28 cellular contexts compared by ENCODE assay signal in genomic region chr15:42214600-42214999, GRCh38. TPM values are rescaled to one million over a fixed set of nuclear protein-coding genes. Genes with fewer than 3 reads are reported as not detected.
DNase-seq lines count a peak whose midpoint lies in the region; ATAC-seq and TF ChIP-seq lines count a peak whose summit lies in the region.
"Had no signal": no experiment of that assay in that cellular context is flagged by ENCODE, and none has a peak within 500 bp of the region (broad histone marks: within the 10 kb centered on the region; RNA-seq: fewer than 3 reads in every experiment).

No MANE protein-coding gene starts in this region.

- intact Hi-C loops in activated CD4-positive, alpha-beta T cell treated with anti-CD3 and anti-CD28 coated beads for 36 hours (cut with DNase I, micrococcal nuclease): no loop called here
- intact Hi-C loops in naive thymus-derived CD4-positive, alpha-beta T cell (cut with micrococcal nuclease): no loop called here

- TF ChIP-seq CTCF in foreskin fibroblast (IDR thresholded peaks at IDR 0.05; ENCODE audit: low read depth, low read length): no peak

- H3K9me3 ChIP-seq in naive thymus-derived CD4-positive, alpha-beta T cell (ENCODE audit: control insufficient read depth in 2 of 3, low read length in 3 of 3): no peaks in the 10 kb centered on the region
- H3K9me3 ChIP-seq: BLaER1, MG63 had no signal

- no peaks in the 10 kb centered on the region for H3K4me1 ChIP-seq in naive thymus-derived CD4-positive, alpha-beta T cell (ENCODE audit: control insufficient read depth in 2 of 2, insufficient read depth in 2 of 2, low read length in 2 of 2)

- no peak overlapping the region for H3K4me3 ChIP-seq in naive thymus-derived CD4-positive, alpha-beta T cell (ENCODE audit: low read length)
- no peak overlapping the region for H3K4me3 ChIP-seq in foreskin fibroblast (ENCODE audit: low read depth in 1 of 2, low read length in 2 of 2)
- H3K4me3 ChIP-seq: BLaER1, GM23338, K562, MG63 had no signal

- no peaks in the 10 kb centered on the region for H3K9me3 Mint-ChIP-seq in activated CD4-positive, alpha-beta T cell treated with anti-CD3 and anti-CD28 coated beads for 36 hours (ENCODE audit: low read depth)
- no peaks in the 10 kb centered on the region for H3K9me3 Mint-ChIP-seq in activated CD4-positive, alpha-beta T cell treated with anti-CD3 and anti-CD28 coated beads, Interleukin-2, amount 10 ng/mL, durations not matched to agents 7 days and 5 days
- H3K9me3 Mint-ChIP-seq in stimulated activated naive CD8-positive, alpha-beta T cell treated with anti-CD3 and anti-CD28 coated beads, Interleukin-15, Interleukin-2, amounts not matched to agents 100 ng/mL and 50 ng/mL, for 24 hours: no peaks in the 10 kb centered on the region
- H3K9me3 Mint-ChIP-seq in naive thymus-derived CD4-positive, alpha-beta T cell: no peaks in the 10 kb centered on the region
- H3K9me3 Mint-ChIP-seq: CD4-positive, alpha-beta T cell; GM23338 had no signal

- H3K36me3 ChIP-seq in naive thymus-derived CD4-positive, alpha-beta T cell (ENCODE audit: control insufficient read depth in 2 of 3, insufficient read depth in 3 of 3, low read length in 3 of 3): peaks cover 9 to 59% (median 19%) of the 10 kb centered on the region in 3 experiments

- H3K27me3 ChIP-seq in naive thymus-derived CD4-positive, alpha-beta T cell (ENCODE audit: control insufficient read depth in 2 of 2, insufficient read depth in 2 of 2, low read length in 2 of 2): no peaks in the 10 kb centered on the region
- H3K27me3 ChIP-seq: BLaER1, MG63 had no signal

- H3K4me1 Mint-ChIP-seq in activated CD4-positive, alpha-beta T cell treated with anti-CD3 and anti-CD28 coated beads for 36 hours: peaks cover 26% of the 10 kb centered on the region
- H3K4me1 Mint-ChIP-seq in activated CD4-positive, alpha-beta T cell treated with anti-CD3 and anti-CD28 coated beads, Interleukin-2, amount 10 ng/mL, durations not matched to agents 7 days and 5 days: peaks cover 5% of the 10 kb centered on the region
- H3K4me1 Mint-ChIP-seq in stimulated activated naive CD8-positive, alpha-beta T cell treated with anti-CD3 and anti-CD28 coated beads, Interleukin-15, Interleukin-2, amounts not matched to agents 100 ng/mL and 50 ng/mL, for 24 hours (ENCODE audit: low read depth): peaks cover 27% of the 10 kb centered on the region
- H3K4me1 Mint-ChIP-seq in naive thymus-derived CD4-positive, alpha-beta T cell: peaks cover 0 to 6% (median 0%) of the 10 kb centered on the region in 7 donors
- H3K4me1 Mint-ChIP-seq: GM23338 had no signal

- POLR2A ChIA-PET in activated CD4-positive, alpha-beta T cell treated with anti-CD3 and anti-CD28 coated beads for 36 hours (lab: Charles Lee): no interaction called here
- POLR2A ChIA-PET in activated CD4-positive, alpha-beta T cell treated with anti-CD3 and anti-CD28 coated beads, Interleukin-2, amount 10 ng/mL, durations not matched to agents 7 days and 5 days (lab: Charles Lee): no interaction called here
- POLR2A ChIA-PET in naive thymus-derived CD4-positive, alpha-beta T cell (lab: Charles Lee): no interaction called here

- no peak overlapping the region for H3K27ac ChIP-seq in naive thymus-derived CD4-positive, alpha-beta T cell (ENCODE audit: low read depth, low read length)
- H3K27ac ChIP-seq: 22Rv1, BLaER1, HL-60 had no signal

- H3K27me3 Mint-ChIP-seq in activated CD4-positive, alpha-beta T cell treated with anti-CD3 and anti-CD28 coated beads for 36 hours: no peaks in the 10 kb centered on the region
- H3K27me3 Mint-ChIP-seq in activated CD4-positive, alpha-beta T cell treated with anti-CD3 and anti-CD28 coated beads, Interleukin-2, amount 10 ng/mL, durations not matched to agents 7 days and 5 days: no peaks in the 10 kb centered on the region
- no peaks in the 10 kb centered on the region for H3K27me3 Mint-ChIP-seq in stimulated activated naive CD8-positive, alpha-beta T cell treated with anti-CD3 and anti-CD28 coated beads, Interleukin-15, Interleukin-2, amounts not matched to agents 100 ng/mL and 50 ng/mL, for 24 hours
- H3K27me3 Mint-ChIP-seq in naive thymus-derived CD4-positive, alpha-beta T cell: no peaks in the 10 kb centered on the region
- H3K27me3 Mint-ChIP-seq: CD4-positive, alpha-beta T cell had no signal

- H3K36me3 Mint-ChIP-seq in activated CD4-positive, alpha-beta T cell treated with anti-CD3 and anti-CD28 coated beads for 36 hours (ENCODE audit: low read depth): peaks cover 54% of the 10 kb centered on the region
- peaks cover 50% of the 10 kb centered on the region for H3K36me3 Mint-ChIP-seq in activated CD4-positive, alpha-beta T cell treated with anti-CD3 and anti-CD28 coated beads, Interleukin-2, amount 10 ng/mL, durations not matched to agents 7 days and 5 days (ENCODE audit: low read depth)
- peaks cover 64% of the 10 kb centered on the region for H3K36me3 Mint-ChIP-seq in stimulated activated naive CD8-positive, alpha-beta T cell treated with anti-CD3 and anti-CD28 coated beads, Interleukin-15, Interleukin-2, amounts not matched to agents 100 ng/mL and 50 ng/mL, for 24 hours (ENCODE audit: low read depth)
- H3K36me3 Mint-ChIP-seq in naive thymus-derived CD4-positive, alpha-beta T cell: peaks cover 14 to 52% (median 16%) of the 10 kb centered on the region in 5 donors

- peak overlapping the region; percentile 45 for H3K27ac Mint-ChIP-seq in activated CD4-positive, alpha-beta T cell treated with anti-CD3 and anti-CD28 coated beads for 36 hours
- H3K27ac Mint-ChIP-seq in activated CD4-positive, alpha-beta T cell treated with anti-CD3 and anti-CD28 coated beads, Interleukin-2, amount 10 ng/mL, durations not matched to agents 7 days and 5 days: no peak overlapping the region
- peak overlapping the region; percentile 66 for H3K27ac Mint-ChIP-seq in stimulated activated naive CD8-positive, alpha-beta T cell treated with anti-CD3 and anti-CD28 coated beads, Interleukin-15, Interleukin-2, amounts not matched to agents 100 ng/mL and 50 ng/mL, for 24 hours
- H3K27ac Mint-ChIP-seq in naive thymus-derived CD4-positive, alpha-beta T cell: peak overlapping the region in 5 of 9 donors; percentile 2 to 52 (median 38)
- H3K27ac Mint-ChIP-seq: CD4-positive, alpha-beta T cell; GM23338 had no signal

- peak; percentile 33 for ATAC-seq in activated CD4-positive, alpha-beta T cell treated with anti-CD3 and anti-CD28 coated beads for 36 hours
- ATAC-seq in stimulated activated naive CD8-positive, alpha-beta T cell treated with anti-CD3 and anti-CD28 coated beads, Interleukin-15, Interleukin-2, amounts not matched to agents 100 U/mL and 50 U/mL, for 24 hours: no peak
- no peak for ATAC-seq in naive thymus-derived CD4-positive, alpha-beta T cell
- no peak for ATAC-seq in GM18870 (IDR thresholded peaks at IDR 0.05; ENCODE audit: unreplicated experiment)
- ATAC-seq: GM23338, HepG2, K562 had no signal

- H3K4me3 Mint-ChIP-seq in activated CD4-positive, alpha-beta T cell treated with anti-CD3 and anti-CD28 coated beads for 36 hours: no peak overlapping the region
- H3K4me3 Mint-ChIP-seq in activated CD4-positive, alpha-beta T cell treated with anti-CD3 and anti-CD28 coated beads, Interleukin-2, amount 10 ng/mL, durations not matched to agents 7 days and 5 days: no peak overlapping the region
- H3K4me3 Mint-ChIP-seq in stimulated activated naive CD8-positive, alpha-beta T cell treated with anti-CD3 and anti-CD28 coated beads, Interleukin-15, Interleukin-2, amounts not matched to agents 100 ng/mL and 50 ng/mL, for 24 hours: no peak overlapping the region
- no peak overlapping the region for H3K4me3 Mint-ChIP-seq in naive thymus-derived CD4-positive, alpha-beta T cell
- H3K4me3 Mint-ChIP-seq: CD4-positive, alpha-beta T cell; GM23338 had no signal

- CTCF ChIA-PET in activated CD4-positive, alpha-beta T cell treated with anti-CD3 and anti-CD28 coated beads for 36 hours (lab: Charles Lee): no interaction called here
- CTCF ChIA-PET in activated CD4-positive, alpha-beta T cell treated with anti-CD3 and anti-CD28 coated beads, Interleukin-2, amount 10 ng/mL, durations not matched to agents 7 days and 5 days (lab: Charles Lee): no interaction called here
- CTCF ChIA-PET in naive thymus-derived CD4-positive, alpha-beta T cell (lab: Charles Lee): no interaction called here

- no peak for DNase-seq in activated CD4-positive, alpha-beta T cell treated with anti-CD3 and anti-CD28 coated beads for 36 hours
- DNase-seq in activated CD4-positive, alpha-beta T cell treated with anti-CD3 and anti-CD28 coated beads, Interleukin-2, amount 10 ng/mL, durations not matched to agents 7 days and 5 days: no peak
- no peak for DNase-seq in stimulated activated naive CD8-positive, alpha-beta T cell treated with anti-CD3 and anti-CD28 coated beads, Interleukin-15, Interleukin-2, amounts not matched to agents 100 U/mL and 50 U/mL, for 24 hours
- DNase-seq in naive thymus-derived CD4-positive, alpha-beta T cell: no peak
- DNase-seq in T1000 (lab: John Stamatoyannopoulos, UW): no peak
- no peak for DNase-seq in foreskin fibroblast
- DNase-seq: ACHN; CD4-positive, alpha-beta T cell; DMS153; HCEC 1CT; MG63; NCI-H1417; NCI-H1694 treated with DMSO at 0.1 percent for 48 hours; NCI-H2081 treated with DMSO at 0.1 percent for 48 hours; NCI-H2171 treated with DMSO at 0.1 percent for 48 hours; NCI-H524 treated with DMSO at 0.1 percent for 48 hours; OCI-M1; Right ventricle myocardium superior had no signal

RNA-seq across cellular contexts. Expression of gene VPS39, which starts 6.5 kb away (rescaled TPM):
- 10 to 100 TPM; 49.5 to 56.2 TPM for total RNA-seq in activated CD4-positive, alpha-beta T cell treated with anti-CD3 and anti-CD28 coated beads for 36 hours
- 10 to 100 TPM; 66.8 to 77.5 TPM for total RNA-seq in activated CD4-positive, alpha-beta T cell treated with anti-CD3 and anti-CD28 coated beads, Interleukin-2, amount 10 ng/mL, durations not matched to agents 7 days and 5 days
- total RNA-seq in naive thymus-derived CD4-positive, alpha-beta T cell: 100 to 1,000 TPM in 2 of 5 experiments, 10 to 100 TPM in 3; 82.9 to 115 (median 97.3) TPM
- 10 to 100 TPM; 31.8 to 46.0 TPM for polyA plus RNA-seq in naive thymus-derived CD4-positive, alpha-beta T cell

RNA-seq across cellular contexts. Expression of gene PLA2G4F, which starts 58.2 kb away (rescaled TPM):
- total RNA-seq in activated CD4-positive, alpha-beta T cell treated with anti-CD3 and anti-CD28 coated beads for 36 hours: not detected
- total RNA-seq in activated CD4-positive, alpha-beta T cell treated with anti-CD3 and anti-CD28 coated beads, Interleukin-2, amount 10 ng/mL, durations not matched to agents 7 days and 5 days: not detected
- not detected for total RNA-seq in naive thymus-derived CD4-positive, alpha-beta T cell
- not detected for polyA plus RNA-seq in naive thymus-derived CD4-positive, alpha-beta T cell
- total RNA-seq: CD4-positive, alpha-beta T cell; G401; GM23338; HepG2; LHCN-M2 had no signal
- polyA plus RNA-seq: GM23338, K562 had no signal

RNA-seq across cellular contexts. Expression of gene GANC, which starts 58.4 kb away (rescaled TPM):
- total RNA-seq in activated CD4-positive, alpha-beta T cell treated with anti-CD3 and anti-CD28 coated beads for 36 hours: 10 to 100 TPM; 24.5 to 24.8 TPM
- 10 to 100 TPM; 28.3 to 32.1 TPM for total RNA-seq in activated CD4-positive, alpha-beta T cell treated with anti-CD3 and anti-CD28 coated beads, Interleukin-2, amount 10 ng/mL, durations not matched to agents 7 days and 5 days
- total RNA-seq in naive thymus-derived CD4-positive, alpha-beta T cell: 10 to 100 TPM; 31.3 to 57.2 (median 45.4) TPM
- polyA plus RNA-seq in naive thymus-derived CD4-positive, alpha-beta T cell: 10 to 100 TPM; 14.0 to 16.3 TPM

RNA-seq across cellular contexts. Expression of gene TMEM87A, which starts 58.6 kb away (rescaled TPM):
- total RNA-seq in activated CD4-positive, alpha-beta T cell treated with anti-CD3 and anti-CD28 coated beads for 36 hours: 10 to 100 TPM; 20.5 to 29.0 TPM
- total RNA-seq in activated CD4-positive, alpha-beta T cell treated with anti-CD3 and anti-CD28 coated beads, Interleukin-2, amount 10 ng/mL, durations not matched to agents 7 days and 5 days: 10 to 100 TPM; 37.7 to 38.0 TPM
- total RNA-seq in naive thymus-derived CD4-positive, alpha-beta T cell: 10 to 100 TPM; 41.8 to 61.8 (median 53.7) TPM
- 10 to 100 TPM; 54.3 to 61.7 TPM for polyA plus RNA-seq in naive thymus-derived CD4-positive, alpha-beta T cell
